Comparison of ENCODE assay signal across 1 cellular context in the genomic region with DNA sequence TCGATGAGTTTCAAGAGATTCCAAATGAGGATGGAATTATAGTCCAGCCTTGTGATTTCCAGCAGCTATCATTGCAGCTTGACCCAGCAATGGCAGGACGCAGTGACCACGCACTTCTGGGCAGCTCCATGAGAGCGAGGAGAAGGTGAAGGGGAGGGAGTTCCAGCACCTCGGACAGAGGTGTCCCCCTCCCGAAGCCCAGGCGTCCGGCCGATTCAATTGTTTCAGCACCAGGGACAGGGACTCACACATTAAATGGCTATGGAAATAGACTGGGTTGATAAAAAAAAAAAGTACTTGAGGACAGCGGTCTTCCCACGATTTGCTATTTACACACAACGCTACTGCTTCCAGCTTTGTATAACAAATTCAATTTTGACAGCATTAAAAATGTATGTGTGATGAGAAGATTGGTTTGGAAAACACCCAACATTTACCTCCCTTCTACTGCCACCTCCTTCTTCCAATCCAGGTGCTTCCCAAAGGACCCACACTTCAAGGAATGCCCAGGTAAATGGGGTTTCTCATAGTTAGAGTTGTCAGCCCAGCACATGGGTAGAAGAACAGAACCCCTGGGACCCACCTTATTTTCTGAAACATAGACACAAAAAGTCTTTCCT.
TF ChIP-seq lines count a peak whose summit lies in the region.

No MANE protein-coding gene starts in this region.

TF ChIP-seq in HepG2, 621 proteins besides CTCF, POLR2A, EP300 and RAD21 (continued from another document and continues in another):
- TF ChIP-seq, protein P1, sequence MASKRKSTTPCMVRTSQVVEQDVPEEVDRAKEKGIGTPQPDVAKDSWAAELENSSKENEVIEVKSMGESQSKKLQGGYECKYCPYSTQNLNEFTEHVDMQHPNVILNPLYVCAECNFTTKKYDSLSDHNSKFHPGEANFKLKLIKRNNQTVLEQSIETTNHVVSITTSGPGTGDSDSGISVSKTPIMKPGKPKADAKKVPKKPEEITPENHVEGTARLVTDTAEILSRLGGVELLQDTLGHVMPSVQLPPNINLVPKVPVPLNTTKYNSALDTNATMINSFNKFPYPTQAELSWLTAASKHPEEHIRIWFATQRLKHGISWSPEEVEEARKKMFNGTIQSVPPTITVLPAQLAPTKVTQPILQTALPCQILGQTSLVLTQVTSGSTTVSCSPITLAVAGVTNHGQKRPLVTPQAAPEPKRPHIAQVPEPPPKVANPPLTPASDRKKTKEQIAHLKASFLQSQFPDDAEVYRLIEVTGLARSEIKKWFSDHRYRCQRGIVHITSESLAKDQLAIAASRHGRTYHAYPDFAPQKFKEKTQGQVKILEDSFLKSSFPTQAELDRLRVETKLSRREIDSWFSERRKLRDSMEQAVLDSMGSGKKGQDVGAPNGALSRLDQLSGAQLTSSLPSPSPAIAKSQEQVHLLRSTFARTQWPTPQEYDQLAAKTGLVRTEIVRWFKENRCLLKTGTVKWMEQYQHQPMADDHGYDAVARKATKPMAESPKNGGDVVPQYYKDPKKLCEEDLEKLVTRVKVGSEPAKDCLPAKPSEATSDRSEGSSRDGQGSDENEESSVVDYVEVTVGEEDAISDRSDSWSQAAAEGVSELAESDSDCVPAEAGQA (IDR thresholded peaks at IDR 0.05; ENCODE audit: low read depth) = no peak
- TF ChIP-seq, protein P1 (CRISPR knock-in tag; IDR thresholded peaks at IDR 0.05; ENCODE audit: borderline replicate concordance) = peak; percentile 99
- TF ChIP-seq GLI4 (CRISPR knock-in tag; IDR thresholded peaks at IDR 0.05; ENCODE audit: borderline replicate concordance) (peak; percentile 95), FOSL1 (CRISPR knock-in tag; IDR thresholded peaks at IDR 0.05; ENCODE audit: borderline replicate concordance) (peak; percentile 73), ZNF143 (CRISPR knock-in tag; IDR thresholded peaks at IDR 0.05) (no peak), MLLT10 (CRISPR knock-in tag; IDR thresholded peaks at IDR 0.05) (0 out of 2 replicates have a peak, but pooled peaks have one; percentile 60), HOXA5 (CRISPR knock-in tag; IDR thresholded peaks at IDR 0.05) (peak; percentile 99), ZNF432 (CRISPR knock-in tag; IDR thresholded peaks at IDR 0.05; ENCODE audit: borderline replicate concordance) (no peak), CBX1 (IDR thresholded peaks at IDR 0.05; ENCODE audit: low read depth) (no peak), MED13 (CRISPR knock-in tag; IDR thresholded peaks at IDR 0.05) (peak; percentile 86), ZNF138 (CRISPR knock-in tag; IDR thresholded peaks at IDR 0.05; ENCODE audit: low read depth) (peak; percentile 99), GABPA (IDR thresholded peaks at IDR 0.05; ENCODE audit: low read depth, low read length) (no peak), GABPA (CRISPR knock-in tag; IDR thresholded peaks at IDR 0.05; ENCODE audit: low read depth) (peak; percentile 39), HCFC1 (IDR thresholded peaks at IDR 0.05; ENCODE audit: low read depth, low read length) (no peak), ZNF589 (CRISPR knock-in tag; conservative IDR thresholded peaks at IDR 0.05) (peak; percentile 94; the same call in 1 of the 2 replicates), KLF16 (CRISPR knock-in tag; IDR thresholded peaks at IDR 0.05) (peak in 1 of 2 experiments; percentile 99; a peak in 2 of 4 replicates), POLR2G (IDR thresholded peaks at IDR 0.05; ENCODE audit: low read depth, low read length) (no peak), ZKSCAN1 (IDR thresholded peaks at IDR 0.05; ENCODE audit: low read length) (no peak), MXI1 (IDR thresholded peaks at IDR 0.05; ENCODE audit: borderline replicate concordance, low read depth, low read length) (peak; percentile 49; the same call in 1 of the 3 replicates), ZNF780A (CRISPR knock-in tag; IDR thresholded peaks at IDR 0.05) (peak; percentile 79; the same call in 1 of the 2 replicates), TRIM22 (IDR thresholded peaks at IDR 0.05) (no peak), HNRNPK (IDR thresholded peaks at IDR 0.05; ENCODE audit: low read depth, low read length, poor library complexity, severe bottlenecking) (no peak), CEBPB (IDR thresholded peaks at IDR 0.05; ENCODE audit: borderline replicate concordance, low read depth, low read length) (no peak), PRPF4 (IDR thresholded peaks at IDR 0.05; ENCODE audit: low read depth, low read length, poor library complexity, severe bottlenecking) (no peak), ZNF652 (CRISPR knock-in tag; IDR thresholded peaks at IDR 0.05; ENCODE audit: borderline replicate concordance, low read depth) (peak; percentile 50; the same call in 1 of the 2 replicates), ARID2 (CRISPR knock-in tag; IDR thresholded peaks at IDR 0.05; ENCODE audit: borderline replicate concordance) (0 out of 2 replicates have a peak, but pooled peaks have one; percentile 45), ZFP41 (CRISPR knock-in tag; IDR thresholded peaks at IDR 0.05; ENCODE audit: borderline replicate concordance) (no peak), MAF1 (CRISPR knock-in tag; IDR thresholded peaks at IDR 0.05; ENCODE audit: borderline replicate concordance) (peak; percentile 92), ZNF558 (CRISPR knock-in tag; IDR thresholded peaks at IDR 0.05; ENCODE audit: borderline replicate concordance) (peak; percentile 96; the same call in 1 of the 2 replicates), DMTF1 (CRISPR knock-in tag; IDR thresholded peaks at IDR 0.05) (no peak), PHF8 (CRISPR knock-in tag; IDR thresholded peaks at IDR 0.05) (no peak), SMAD3 (CRISPR knock-in tag; IDR thresholded peaks at IDR 0.05) (peak; percentile 98), ZBTB33 (CRISPR knock-in tag; IDR thresholded peaks at IDR 0.05) (no peak), FOXK2 (IDR thresholded peaks at IDR 0.05) (no peak), ZNF574 (CRISPR knock-in tag; IDR thresholded peaks at IDR 0.05) (peak; percentile 85), ZNF224 (CRISPR knock-in tag; IDR thresholded peaks at IDR 0.05) (no peak)
- TF ChIP-seq, protein P2, sequence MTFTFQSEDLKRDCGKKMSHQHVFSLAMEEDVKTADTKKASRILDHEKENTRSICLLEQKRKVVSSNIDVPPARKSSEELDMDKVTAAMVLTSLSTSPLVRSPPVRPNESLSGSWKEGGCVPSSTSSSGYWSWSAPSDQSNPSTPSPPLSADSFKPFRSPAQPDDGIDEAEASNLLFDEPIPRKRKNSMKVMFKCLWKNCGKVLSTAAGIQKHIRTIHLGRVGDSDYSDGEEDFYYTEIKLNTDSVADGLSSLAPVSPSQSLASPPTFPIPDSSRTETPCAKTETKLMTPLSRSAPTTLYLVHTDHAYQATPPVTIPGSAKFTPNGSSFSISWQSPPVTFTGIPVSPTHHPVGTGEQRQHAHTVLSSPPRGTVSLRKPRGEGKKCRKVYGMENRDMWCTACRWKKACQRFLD (CRISPR knock-in tag; IDR thresholded peaks at IDR 0.05; ENCODE audit: borderline replicate concordance) = peak; percentile 97
- TF ChIP-seq, protein P3, sequence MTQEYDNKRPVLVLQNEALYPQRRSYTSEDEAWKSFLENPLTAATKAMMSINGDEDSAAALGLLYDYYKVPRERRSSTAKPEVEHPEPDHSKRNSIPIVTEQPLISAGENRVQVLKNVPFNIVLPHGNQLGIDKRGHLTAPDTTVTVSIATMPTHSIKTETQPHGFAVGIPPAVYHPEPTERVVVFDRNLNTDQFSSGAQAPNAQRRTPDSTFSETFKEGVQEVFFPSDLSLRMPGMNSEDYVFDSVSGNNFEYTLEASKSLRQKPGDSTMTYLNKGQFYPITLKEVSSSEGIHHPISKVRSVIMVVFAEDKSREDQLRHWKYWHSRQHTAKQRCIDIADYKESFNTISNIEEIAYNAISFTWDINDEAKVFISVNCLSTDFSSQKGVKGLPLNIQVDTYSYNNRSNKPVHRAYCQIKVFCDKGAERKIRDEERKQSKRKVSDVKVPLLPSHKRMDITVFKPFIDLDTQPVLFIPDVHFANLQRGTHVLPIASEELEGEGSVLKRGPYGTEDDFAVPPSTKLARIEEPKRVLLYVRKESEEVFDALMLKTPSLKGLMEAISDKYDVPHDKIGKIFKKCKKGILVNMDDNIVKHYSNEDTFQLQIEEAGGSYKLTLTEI (CRISPR knock-in tag; conservative IDR thresholded peaks at IDR 0.05) = no peak
- TF ChIP-seq, protein P4, sequence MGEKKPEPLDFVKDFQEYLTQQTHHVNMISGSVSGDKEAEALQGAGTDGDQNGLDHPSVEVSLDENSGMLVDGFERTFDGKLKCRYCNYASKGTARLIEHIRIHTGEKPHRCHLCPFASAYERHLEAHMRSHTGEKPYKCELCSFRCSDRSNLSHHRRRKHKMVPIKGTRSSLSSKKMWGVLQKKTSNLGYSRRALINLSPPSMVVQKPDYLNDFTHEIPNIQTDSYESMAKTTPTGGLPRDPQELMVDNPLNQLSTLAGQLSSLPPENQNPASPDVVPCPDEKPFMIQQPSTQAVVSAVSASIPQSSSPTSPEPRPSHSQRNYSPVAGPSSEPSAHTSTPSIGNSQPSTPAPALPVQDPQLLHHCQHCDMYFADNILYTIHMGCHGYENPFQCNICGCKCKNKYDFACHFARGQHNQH (CRISPR knock-in tag; IDR thresholded peaks at IDR 0.05) = peak; percentile 87; the same call in 1 of the 2 replicates
